In the genomic region with DNA sequence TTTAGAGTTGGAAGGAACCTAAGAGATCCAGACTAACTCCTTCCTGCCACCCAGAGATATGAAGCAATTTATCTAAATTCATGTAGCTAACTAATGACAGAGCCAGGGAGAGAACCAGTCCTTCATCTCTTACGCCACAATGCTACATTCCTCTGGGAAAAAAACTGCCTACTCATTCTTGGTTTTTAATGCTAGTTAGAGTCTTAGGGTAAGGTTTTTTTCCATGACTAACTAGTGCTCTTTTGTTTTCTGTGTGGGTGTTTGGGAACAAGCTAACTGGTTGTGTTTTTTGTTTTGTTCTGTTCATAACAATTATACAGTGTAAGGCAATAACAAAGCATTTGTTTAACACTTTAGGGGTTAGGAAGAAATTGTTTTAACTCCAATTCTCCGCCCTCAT, we compare ENCODE assay signal across 9 cellular contexts. TPM values are rescaled to one million over a fixed set of nuclear protein-coding genes. Genes with fewer than 3 reads are reported as not detected.
DNase-seq lines count a peak whose midpoint lies in the region; ATAC-seq, FAIRE-seq and TF ChIP-seq lines count a peak whose summit lies in the region.
"Had no signal": no experiment of that assay in that cellular context is flagged by ENCODE, and none has a peak within 500 bp of the region (broad histone marks: within the 10 kb centered on the region; RNA-seq: fewer than 3 reads in every experiment).

No MANE protein-coding gene starts in this region.

- peaks cover 0 to 5% of the 10 kb centered on the region in 2 donors for H3K4me1 ChIP-seq in lung (ENCODE audit: control insufficient read depth in 2 of 2, insufficient read depth in 2 of 2, low read length in 2 of 2)

- POLR2A ChIA-PET in AG04449 (lab: Yijun Ruan, JAX) = no interaction called here

- no peaks in the 10 kb centered on the region for H3K36me3 ChIP-seq in lung (ENCODE audit: control insufficient read depth in 2 of 2, insufficient read depth in 2 of 2, low read length in 2 of 2)

- WGBS in lung, 2 donors = 41 to 64% methylated on average over 2 of the region's 2 CpGs

- H3K4me3 ChIP-seq in AG04449 (ENCODE audit: low read depth, low read length) (no peak overlapping the region), lung (no peak overlapping the region)
- H3K4me3 ChIP-seq: transverse colon had no signal

- CTCF ChIA-PET in AG04449 (lab: Yijun Ruan, JAX) = interaction anchor here (0.9 to 1.2 kb wide), 2 partner anchors 15 to 119 kb away, joined by 3 to 4 read pairs; no protein-coding TSS in a partner anchor

- H3K9me3 ChIP-seq in lung (ENCODE audit: control insufficient read depth in 2 of 2, insufficient read depth in 1 of 2, low read length in 1 of 2) = no peaks in the 10 kb centered on the region
- H3K9me3 ChIP-seq: transverse colon had no signal

- ATAC-seq in lung (ENCODE audit: insufficient read depth, low FRiP score) = peak; percentile 70
- no peak for ATAC-seq in GM21723 (IDR thresholded peaks at IDR 0.05; ENCODE audit: unreplicated experiment)
- ATAC-seq in HG03097 (IDR thresholded peaks at IDR 0.05; ENCODE audit: low FRiP score, unreplicated experiment) = no peak
- no peak for ATAC-seq in GM18870 (IDR thresholded peaks at IDR 0.05; ENCODE audit: unreplicated experiment)

- DNase-seq in AG04449 (ENCODE audit: low read depth, low spot score) (peak; percentile 72), NCI-H460 (ENCODE audit: extremely low read depth, low read depth) (peak; percentile 99), lung (ENCODE audit: low spot score) (no peak)
- DNase-seq in activated CD4-positive, alpha-beta T cell treated with anti-CD3 and anti-CD28 coated beads, Interleukin-2, amount 50 U/mL, for 48 hours = no peak
- DNase-seq: transverse colon had no signal

- H3K27me3 ChIP-seq in lung (ENCODE audit: control insufficient read depth, insufficient read depth) = no peaks in the 10 kb centered on the region
- H3K27me3 ChIP-seq: transverse colon had no signal

- H3K27ac ChIP-seq in lung (ENCODE audit: low read depth in 1 of 2, low read length in 1 of 2) = peak overlapping the region in 1 of 2 donors; percentile 40

- FAIRE-seq in endometrium (lab: Jason Lieb, UNC) = peak; percentile 74

- TF ChIP-seq CTCF in AG04449 (IDR thresholded peaks at IDR 0.05; ENCODE audit: insufficient read depth, low read length, missing control alignments) (no peak), lung (IDR thresholded peaks at IDR 0.05; ENCODE audit: control extremely low read depth, extremely low read depth) (no peak)

RNA-seq across cellular contexts. Expression of a gene that starts 52.4 kb away (rescaled TPM):
- 247 and 276 TPM in 2 replicates for total RNA-seq in NCI-H460 (2014; rRNA removed; shearing (Covaris generic))
- 61.4 and 82.3 TPM in 2 replicates for polyA plus RNA-seq in NCI-H460 (2014; cell fraction: nucleus; rRNA removed)
- total RNA-seq in lung = 10 to 100 TPM; 49.0 to 61.7 TPM
- polyA plus RNA-seq in lung = 10 to 100 TPM; 13.0 to 18.6 TPM

Comparison
In these comparisons a context has a peak if more than half of its experiments do, and no peak if none do; other contexts are left out.
1. DNase-seq: peak in AG04449 (single experiment) and NCI-H460 (single experiment); none in lung (single experiment) and activated CD4-positive, alpha-beta T cell treated with anti-CD3 and anti-CD28 coated beads, Interleukin-2, amount 50 U/mL, for 48 hours (0 of 2).